8 cellular contexts compared by ENCODE assay signal in the genomic region with DNA sequence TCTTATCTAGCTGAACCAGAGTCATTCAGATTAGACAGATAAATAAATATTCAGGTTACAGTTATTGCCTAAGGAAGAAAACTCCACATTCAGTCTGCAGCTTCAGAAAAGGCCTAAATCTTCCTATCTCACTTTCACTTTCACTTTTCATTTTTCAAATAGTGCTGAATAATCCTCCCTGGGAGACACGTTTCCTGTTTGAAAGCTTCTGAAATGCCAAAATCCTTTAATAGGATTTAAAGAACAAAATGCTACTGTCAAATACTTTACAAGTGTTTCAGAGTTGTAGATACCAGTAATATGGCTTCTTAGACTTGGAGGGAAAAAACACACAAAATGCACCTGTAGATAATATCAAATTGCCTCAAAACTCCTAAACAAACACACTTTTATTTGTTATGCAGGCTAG. TPM values are rescaled to one million over a fixed set of nuclear protein-coding genes. Genes with fewer than 3 reads are reported as not detected.
DNase-seq lines count a peak whose midpoint lies in the region; TF ChIP-seq lines count a peak whose summit lies in the region.

No MANE protein-coding gene starts in this region.

- H3K23me2 ChIP-seq in H9 (ENCODE audit: insufficient read length, low read depth, low read length, poor library complexity, severe bottlenecking), result peaks cover 9% of the 10 kb centered on the region

- H2BK15ac ChIP-seq in H9 (ENCODE audit: low read depth, low read length), result no peak overlapping the region

- H2BK120ac ChIP-seq in H9 (ENCODE audit: low read depth, low read length, poor library complexity, severe bottlenecking), result no peak overlapping the region

- DNase-seq in H9, result no peak
- DNase-seq in T-helper 2 cell treated with Interferon-gamma antibody and Interleukin-4, amounts not matched to agents 5 μg/mL and 100 μg/mL, for 36 hours (ENCODE audit: low spot score), result no peak
- DNase-seq in fibroblast of pulmonary artery (ENCODE audit: low read depth), result peak; percentile 45
- DNase-seq in iPS-NIHi11 (ENCODE audit: low spot score), result no peak
- no peak for DNase-seq in activated CD8-positive, alpha-beta memory T cell treated with anti-CD3 and anti-CD28 coated beads, Interleukin-2, amount 50 U/mL, for 4 hours
- no peak for DNase-seq in COR-L47 (lab: John Stamatoyannopoulos, UW)

- no CpG with 5 or more reads among the region's 1 CpG for WGBS in H9 (ENCODE audit: extremely low coverage, insufficient read length, low lambda C conversion rate)

- no peak overlapping the region for H3K14ac ChIP-seq in H9 (ENCODE audit: insufficient read depth, low read length)

- no peak for TF ChIP-seq CTCF in H9 (conservative IDR thresholded peaks at IDR 0.05)
- TF ChIP-seq CTCF in fibroblast of pulmonary artery (IDR thresholded peaks at IDR 0.05; ENCODE audit: low read length, missing control alignments), result no peak

- peak overlapping the region; percentile 6 to 66; a peak in 4 of 5 replicates for H3K4me3 Mint-ChIP-seq in H9
- peak overlapping the region; percentile 86 for H3K4me3 Mint-ChIP-seq in T-helper 2 cell treated with Interferon-gamma antibody and Interleukin-4, amounts not matched to agents 5 μg/mL and 100 μg/mL, for 36 hours

- no peaks in the 10 kb centered on the region for H3K79me1 ChIP-seq in H9 (ENCODE audit: insufficient read depth, low read depth, low read length, poor library complexity, severe bottlenecking)

- peak overlapping the region; percentile 64 to 97 (median 92) for H3K4me2 ChIP-seq in BLaER1 treated with 17β-estradiol and CSF1 and Interleukin-3, amounts not matched to agents 10 nM and 100 nM
- H3K4me2 ChIP-seq in H9 (ENCODE audit: insufficient read depth, insufficient read length, low read length), result no peak overlapping the region

- H4K5ac ChIP-seq in H9 (ENCODE audit: insufficient read length, low read depth, low read length), result no peak overlapping the region

- peak overlapping the region; percentile 46 to 70 (median 58); a peak in 18 of 22 replicates for H3K9ac ChIP-seq in BLaER1 treated with 17β-estradiol and CSF1 and Interleukin-3, amounts not matched to agents 10 nM and 100 nM
- H3K9ac ChIP-seq in H9 (ENCODE audit: extremely low read depth, insufficient read length, low read length) (no peak overlapping the region), skeletal muscle tissue (ENCODE audit: low read depth in 1 of 3, low read length in 3 of 3) (peak overlapping the region; percentile 23 to 51 (median 46))

- H3K4me1 ChIP-seq in BLaER1 treated with 17β-estradiol and CSF1 and Interleukin-3, amounts not matched to agents 10 nM and 100 nM, result peaks cover 28 to 47% (median 41%) of the 10 kb centered on the region in 10 experiments
- H3K4me1 ChIP-seq in H9 (ENCODE audit: insufficient read depth, low read length) (peaks cover 2% of the 10 kb centered on the region; the same call in 1 of the 2 replicates), skeletal muscle tissue (ENCODE audit: control insufficient read depth in 3 of 3, insufficient read depth in 3 of 3, low read length in 3 of 3) (peaks cover 8 to 35% (median 10%) of the 10 kb centered on the region in 3 donors)

- no peak overlapping the region for H3K4ac ChIP-seq in H9 (ENCODE audit: low read depth, low read length)

- H2BK5ac ChIP-seq in H9 (ENCODE audit: insufficient read length, low read length), result no peak overlapping the region

- H3K18ac ChIP-seq in H9 (ENCODE audit: insufficient read length, low read depth, low read length), result no peak overlapping the region

- H3K36me3 Mint-ChIP-seq in H9 (ENCODE audit: insufficient read depth in 1 of 3, low read depth in 3 of 3), result peaks cover 13 to 44% (median 33%) of the 10 kb centered on the region in 3 experiments
- peaks cover 36% of the 10 kb centered on the region for H3K36me3 Mint-ChIP-seq in T-helper 2 cell treated with Interferon-gamma antibody and Interleukin-4, amounts not matched to agents 5 μg/mL and 100 μg/mL, for 36 hours (ENCODE audit: low read depth)

- no peak overlapping the region for H3K56ac ChIP-seq in H9 (ENCODE audit: insufficient read length, low read depth, low read length)

- H2BK12ac ChIP-seq in H9 (ENCODE audit: insufficient read length, low read depth, low read length), result no peak overlapping the region

- peaks cover 6 to 11% of the 10 kb centered on the region in 2 experiments for H3K9me3 Mint-ChIP-seq in H9
- H3K9me3 Mint-ChIP-seq in T-helper 2 cell treated with Interferon-gamma antibody and Interleukin-4, amounts not matched to agents 5 μg/mL and 100 μg/mL, for 36 hours, result no peaks in the 10 kb centered on the region

- H3K4me1 Mint-ChIP-seq in H9, result peaks cover 17 to 20% of the 10 kb centered on the region in 2 experiments
- H3K4me1 Mint-ChIP-seq in T-helper 2 cell treated with Interferon-gamma antibody and Interleukin-4, amounts not matched to agents 5 μg/mL and 100 μg/mL, for 36 hours (ENCODE audit: low read depth), result peaks cover 42% of the 10 kb centered on the region

- peak overlapping the region; percentile 33 to 55 (median 49); a peak in 18 of 20 replicates for H3K4me3 ChIP-seq in BLaER1 treated with 17β-estradiol and CSF1 and Interleukin-3, amounts not matched to agents 10 nM and 100 nM
- peak overlapping the region; percentile 56 for H3K4me3 ChIP-seq in fibroblast of pulmonary artery (replicated peaks; ENCODE audit: low read depth, low read length)
- H3K4me3 ChIP-seq in skeletal muscle tissue (ENCODE audit: low read length in 3 of 3), result peak overlapping the region; percentile 22 to 57 (median 35)

- H3K27me3 Mint-ChIP-seq in H9 (ENCODE audit: low read depth), result no peaks in the 10 kb centered on the region; the same call in 1 of the 2 replicates
- peaks cover 2% of the 10 kb centered on the region for H3K27me3 Mint-ChIP-seq in T-helper 2 cell treated with Interferon-gamma antibody and Interleukin-4, amounts not matched to agents 5 μg/mL and 100 μg/mL, for 36 hours (ENCODE audit: low read depth)

- H4K20me1 ChIP-seq in BLaER1 treated with 17β-estradiol and CSF1 and Interleukin-3, amounts not matched to agents 10 nM and 100 nM, result peaks cover 12 to 79% (median 50%) of the 10 kb centered on the region in 11 experiments; a peak in 19 of 22 replicates
- no peaks in the 10 kb centered on the region for H4K20me1 ChIP-seq in H9 (ENCODE audit: control insufficient read depth, insufficient read depth, insufficient read length)

- peaks cover 24% of the 10 kb centered on the region; the same call in 1 of the 2 replicates for H3K79me2 ChIP-seq in H9 (ENCODE audit: insufficient read depth, low read length)

- no peak overlapping the region for H2AK5ac ChIP-seq in H9 (ENCODE audit: insufficient read length, low read length)

- peak overlapping the region in 2 of 3 experiments; percentile 84 to 85; a peak in 3 of 7 replicates for H3K27ac Mint-ChIP-seq in H9
- H3K27ac Mint-ChIP-seq in T-helper 2 cell treated with Interferon-gamma antibody and Interleukin-4, amounts not matched to agents 5 μg/mL and 100 μg/mL, for 36 hours, result peak overlapping the region; percentile 94

- no peak overlapping the region for H3K23ac ChIP-seq in H9 (ENCODE audit: insufficient read length, low read depth, low read length)

- H2AFZ ChIP-seq in H9 (ENCODE audit: low read length), result no peak overlapping the region

- no peaks in the 10 kb centered on the region; a peak in 3 of 22 replicates for H3K9me3 ChIP-seq in BLaER1 treated with 17β-estradiol and CSF1 and Interleukin-3, amounts not matched to agents 10 nM and 100 nM (replicated peaks in 1 of 11)
- no peaks in the 10 kb centered on the region for H3K9me3 ChIP-seq in H9 (ENCODE audit: control insufficient read depth, low read depth, low read length)
- no peaks in the 10 kb centered on the region for H3K9me3 ChIP-seq in skeletal muscle tissue (ENCODE audit: control insufficient read depth in 3 of 3, low read length in 3 of 3)

- H2BK20ac ChIP-seq in H9 (ENCODE audit: low read depth, low read length, poor library complexity, severe bottlenecking), result no peak overlapping the region

- no peak overlapping the region for H4K8ac ChIP-seq in H9 (replicated peaks; ENCODE audit: insufficient read length, low read depth, low read length)

- H4K91ac ChIP-seq in H9 (ENCODE audit: insufficient read length, low read depth, low read length), result no peak overlapping the region

- no peaks in the 10 kb centered on the region for H3K27me3 ChIP-seq in BLaER1 treated with 17β-estradiol and CSF1 and Interleukin-3, amounts not matched to agents 10 nM and 100 nM
- H3K27me3 ChIP-seq in H9 (ENCODE audit: insufficient read depth, low read length), result no peaks in the 10 kb centered on the region
- no peaks in the 10 kb centered on the region for H3K27me3 ChIP-seq in skeletal muscle tissue (ENCODE audit: control insufficient read depth in 3 of 3, insufficient read depth in 3 of 3, low read length in 3 of 3)

- H3K36me3 ChIP-seq in BLaER1 treated with 17β-estradiol and CSF1 and Interleukin-3, amounts not matched to agents 10 nM and 100 nM, result peaks cover 36 to 54% (median 43%) of the 10 kb centered on the region in 11 experiments
- peaks cover 7 to 23% (median 19%) of the 10 kb centered on the region in 3 donors for H3K36me3 ChIP-seq in skeletal muscle tissue (ENCODE audit: control insufficient read depth in 3 of 3, insufficient read depth in 3 of 3, low read length in 3 of 3)

- no peak overlapping the region for H3T11ph ChIP-seq in H9 (ENCODE audit: low read length)

- H3K27ac ChIP-seq in BLaER1 treated with 17β-estradiol and CSF1 and Interleukin-3, amounts not matched to agents 10 nM and 100 nM, result peak overlapping the region; percentile 11 to 82 (median 66); a peak in 20 of 22 replicates
- H3K27ac ChIP-seq in H9 (ENCODE audit: insufficient read length, low read depth, low read length), result no peak overlapping the region
- peak overlapping the region; percentile 19 for H3K27ac ChIP-seq in skeletal muscle tissue (ENCODE audit: low read depth, low read length)

RNA-seq across cellular contexts. Expression of gene PSMB2, which starts 3.9 kb away (rescaled TPM):
- total RNA-seq in H9 (2021) (86.0 and 93.1 TPM in 2 replicates), skeletal muscle tissue (11.5 TPM)
